Comparison of ENCODE assay signal across 28 cellular contexts in the genomic region with DNA sequence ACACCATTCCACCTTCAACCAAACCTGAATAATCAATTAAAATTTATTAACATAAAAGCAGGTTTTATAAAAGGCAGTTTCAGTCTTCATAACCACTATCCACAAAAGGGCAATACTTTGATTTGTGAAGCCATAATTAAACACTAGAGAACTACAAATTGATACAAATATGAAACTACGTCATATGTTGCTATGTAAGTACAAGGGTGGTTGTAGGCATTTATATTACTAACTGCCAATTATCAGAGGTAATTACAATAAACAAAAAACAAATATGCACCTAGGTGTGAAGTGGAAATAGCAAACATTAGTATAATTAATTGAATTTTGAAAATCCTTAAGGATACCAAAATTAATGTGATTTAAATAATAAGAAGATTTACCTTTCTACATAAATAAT.
"Had no signal": no experiment of that assay in that cellular context is flagged by ENCODE, and none has a peak within 500 bp of the region (broad histone marks: within the 10 kb centered on the region; RNA-seq: fewer than 3 reads in every experiment).

No MANE protein-coding gene starts in this region.

- DNase-seq: colonic mucosa; cortex of kidney; dermis blood vessel endothelial cell; dorsolateral prefrontal cortex; effector CD4-positive, alpha-beta T cell; effector CD8-positive, alpha-beta T cell; effector memory CD4-positive, alpha-beta T cell; effector memory CD8-positive, alpha-beta T cell; endodermal cell; erythroblast; esophagus squamous epithelium; foreskin fibroblast; foreskin keratinocyte; foreskin melanocyte; gastrocnemius medialis; glutamatergic neuron; head of caudate nucleus; heart left ventricle; heart right ventricle had no signal

- H3K4me1 ChIP-seq: colonic mucosa, esophagus muscularis mucosa, esophagus squamous epithelium, foreskin keratinocyte, gastrocnemius medialis, gastroesophageal sphincter, heart left ventricle, heart right ventricle had no signal

- H3K4me3 ChIP-seq: colonic mucosa, coronary artery, dorsolateral prefrontal cortex, esophagus muscularis mucosa, esophagus squamous epithelium, gastrocnemius medialis, gastroesophageal sphincter, heart left ventricle, heart right ventricle had no signal

- H3K27me3 ChIP-seq: colonic mucosa, dorsolateral prefrontal cortex, esophagus muscularis mucosa, esophagus squamous epithelium, foreskin keratinocyte, gastrocnemius medialis, gastroesophageal sphincter, heart left ventricle, heart right ventricle had no signal

- FAIRE-seq: colon, endometrium, endothelial cell of umbilical vein, frontal cortex had no signal

- H3K36me3 ChIP-seq: colonic mucosa, esophagus muscularis mucosa, esophagus squamous epithelium, gastrocnemius medialis, gastroesophageal sphincter, heart left ventricle, heart right ventricle had no signal

- H3K27ac ChIP-seq: colonic mucosa, coronary artery, dorsolateral prefrontal cortex, epithelial cell of prostate, esophagus muscularis mucosa, esophagus squamous epithelium, foreskin keratinocyte, gastrocnemius medialis, gastroesophageal sphincter, heart left ventricle, heart right ventricle had no signal

- ATAC-seq: effector memory CD8-positive, alpha-beta T cell; esophagus mucosa; foreskin keratinocyte; gastrocnemius medialis; gastroesophageal sphincter; heart left ventricle; heart right ventricle had no signal

- H3K9me3 ChIP-seq: colonic mucosa, esophagus muscularis mucosa, esophagus squamous epithelium, gastrocnemius medialis, gastroesophageal sphincter, heart left ventricle, heart right ventricle had no signal
